25 cellular contexts compared by ENCODE assay signal in the genomic region with DNA sequence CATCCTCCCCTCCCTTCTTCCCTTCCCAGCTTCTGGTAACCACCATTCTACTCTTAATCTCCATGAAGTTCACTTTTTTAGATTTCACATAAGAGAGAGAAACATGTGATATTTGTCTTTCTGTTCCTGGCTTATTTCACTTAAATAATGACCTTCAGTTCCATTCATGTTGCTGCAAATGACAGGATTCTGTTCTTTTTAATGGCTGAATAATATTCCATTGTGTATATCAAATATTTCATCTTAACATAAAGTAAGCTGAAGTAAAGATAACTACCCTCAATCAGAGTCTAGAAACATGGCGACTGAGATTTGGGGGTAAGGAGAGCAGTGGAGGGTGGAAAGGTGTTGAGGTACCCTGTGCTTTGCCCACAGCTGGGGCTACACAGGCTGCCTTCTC.
DNase-seq lines count a peak whose midpoint lies in the region; ATAC-seq and TF ChIP-seq lines count a peak whose summit lies in the region.
"Had no signal": no experiment of that assay in that cellular context is flagged by ENCODE, and none has a peak within 500 bp of the region (broad histone marks: within the 10 kb centered on the region; RNA-seq: fewer than 3 reads in every experiment).

No MANE protein-coding gene starts in this region.

- no peak overlapping the region for H3K27ac ChIP-seq in GM23338 (ENCODE audit: low read depth)
- H3K27ac ChIP-seq: cardiac muscle cell, neural progenitor cell, tibial artery had no signal

- no peak for ATAC-seq in GM23338
- ATAC-seq in activated naive CD8-positive, alpha-beta T cell treated with anti-CD3 and anti-CD28 coated beads, Interleukin-2, amount 50 U/mL, for 24 hours: no peak
- ATAC-seq in stimulated activated effector memory CD8-positive, alpha-beta T cell treated with anti-CD3 and anti-CD28 coated beads, Interleukin-12 subunit alpha, Interleukin-12 subunit beta, amount 100 ng/mL, for 72 hours: no peak
- ATAC-seq: gastroesophageal sphincter, K562, left ventricle myocardium superior had no signal

- H3F3A ChIP-seq in GM23338 (replicated peaks; ENCODE audit: low read depth): no peaks in the 10 kb centered on the region

- H3K4me3 ChIP-seq in GM23338: no peak overlapping the region
- H3K4me3 ChIP-seq: cardiac muscle cell, gastroesophageal sphincter, GM12878, K562, neural progenitor cell, tibial artery had no signal

- no peaks in the 10 kb centered on the region for H3K27me3 Mint-ChIP-seq in activated CD4-positive, alpha-beta T cell treated with anti-CD3 and anti-CD28 coated beads, Interleukin-2, amount 10 ng/mL, durations not matched to agents 24 days and 14 days
- peaks cover 6% of the 10 kb centered on the region for H3K27me3 Mint-ChIP-seq in GM23338 (ENCODE audit: insufficient read depth, low read depth, poor library complexity)
- no peaks in the 10 kb centered on the region for H3K27me3 Mint-ChIP-seq in activated naive CD8-positive, alpha-beta T cell treated with anti-CD3 and anti-CD28 coated beads, Interleukin-2, amount 50 U/mL, for 24 hours
- peaks cover 4% of the 10 kb centered on the region for H3K27me3 Mint-ChIP-seq in glutamatergic neuron (ENCODE audit: unreplicated experiment)

- H3K4me2 ChIP-seq in GM23338: no peak overlapping the region
- H3K4me2 ChIP-seq: neural progenitor cell had no signal

- no peak for TF ChIP-seq CTCF in GM23338 (conservative IDR thresholded peaks at IDR 0.05; ENCODE audit: low read depth in 2 of 2)
- TF ChIP-seq CTCF in glutamatergic neuron (IDR thresholded peaks at IDR 0.05; ENCODE audit: partially characterized antibody, unreplicated experiment): no peak

- DNase-seq in activated CD4-positive, alpha-beta T cell treated with anti-CD3 and anti-CD28 coated beads, Interleukin-2, amount 10 ng/mL, durations not matched to agents 24 days and 14 days: no peak
- DNase-seq in activated CD4-positive, alpha-beta T cell treated with anti-CD3 and anti-CD28 coated beads, Interleukin-2, amount 50 U/mL, for 4 hours: no peak
- DNase-seq in GM23338 (ENCODE audit: low spot score) (no peak), glutamatergic neuron (no peak), GM19240 (ENCODE audit: insufficient read length, low spot score) (no peak), CD1c-positive myeloid dendritic cell (ENCODE audit: extremely low spot score) (no peak)
- no peak for DNase-seq in activated naive CD8-positive, alpha-beta T cell treated with anti-CD3 and anti-CD28 coated beads, Interleukin-2, amount 50 U/mL, for 24 hours
- no peak for DNase-seq in stimulated activated effector memory CD8-positive, alpha-beta T cell treated with anti-CD3 and anti-CD28 coated beads, Interleukin-12 subunit alpha, Interleukin-12 subunit beta, amount 100 ng/mL, for 72 hours (ENCODE audit: low spot score in 2 of 2)
- DNase-seq: activated CD8-positive, alpha-beta memory T cell treated with anti-CD3 and anti-CD28 coated beads, Interleukin-2, amount 50 U/mL, for 4 hours; AML-193; Caco-2; cortex of kidney; left ventricle myocardium superior; midbrain; NCI-H1436 treated with DMSO at 0.1 percent for 48 hours; NCI-H510A treated with DMSO at 0.1 percent for 48 hours; right cardiac atrium; SHP77; stimulated activated CD4-positive, alpha-beta T cell treated with anti-CD3 and anti-CD28 coated beads, Interleukin-12 subunit alpha, Interleukin-12 subunit beta, amount 100 ng/mL, for 4 hours; tibial artery had no signal

- H2AFZ ChIP-seq in GM23338: peak overlapping the region; percentile 94; the same call in 1 of the 2 replicates

- no peak overlapping the region for H3K4me3 Mint-ChIP-seq in activated CD4-positive, alpha-beta T cell treated with anti-CD3 and anti-CD28 coated beads, Interleukin-2, amount 10 ng/mL, durations not matched to agents 24 days and 14 days
- H3K4me3 Mint-ChIP-seq in GM23338: no peak overlapping the region
- no peak overlapping the region for H3K4me3 Mint-ChIP-seq in activated naive CD8-positive, alpha-beta T cell treated with anti-CD3 and anti-CD28 coated beads, Interleukin-2, amount 50 U/mL, for 24 hours
- H3K4me3 Mint-ChIP-seq in stimulated activated effector memory CD8-positive, alpha-beta T cell treated with anti-CD3 and anti-CD28 coated beads, Interleukin-12 subunit alpha, Interleukin-12 subunit beta, amount 100 ng/mL, for 72 hours: no peak overlapping the region
- H3K4me3 Mint-ChIP-seq in glutamatergic neuron (ENCODE audit: unreplicated experiment): no peak overlapping the region
- H3K4me3 Mint-ChIP-seq: neural progenitor cell had no signal

- H3K27ac Mint-ChIP-seq in activated CD4-positive, alpha-beta T cell treated with anti-CD3 and anti-CD28 coated beads, Interleukin-2, amount 10 ng/mL, durations not matched to agents 24 days and 14 days: peak overlapping the region; percentile 83
- H3K27ac Mint-ChIP-seq in GM23338 (no peak overlapping the region), glutamatergic neuron (ENCODE audit: unreplicated experiment) (no peak overlapping the region)
- H3K27ac Mint-ChIP-seq in activated naive CD8-positive, alpha-beta T cell treated with anti-CD3 and anti-CD28 coated beads, Interleukin-2, amount 50 U/mL, for 24 hours: peak overlapping the region; percentile 79
- H3K27ac Mint-ChIP-seq in stimulated activated effector memory CD8-positive, alpha-beta T cell treated with anti-CD3 and anti-CD28 coated beads, Interleukin-12 subunit alpha, Interleukin-12 subunit beta, amount 100 ng/mL, for 72 hours: peak overlapping the region; percentile 46
- H3K27ac Mint-ChIP-seq: neural progenitor cell had no signal

- H4K20me1 ChIP-seq in GM23338 (replicated peaks; ENCODE audit: insufficient read depth): no peaks in the 10 kb centered on the region

- peaks cover 4% of the 10 kb centered on the region for H3K9me3 Mint-ChIP-seq in activated CD4-positive, alpha-beta T cell treated with anti-CD3 and anti-CD28 coated beads, Interleukin-2, amount 10 ng/mL, durations not matched to agents 24 days and 14 days
- no peaks in the 10 kb centered on the region for H3K9me3 Mint-ChIP-seq in GM23338
- H3K9me3 Mint-ChIP-seq in activated naive CD8-positive, alpha-beta T cell treated with anti-CD3 and anti-CD28 coated beads, Interleukin-2, amount 50 U/mL, for 24 hours: peaks cover 5% of the 10 kb centered on the region
- H3K9me3 Mint-ChIP-seq in stimulated activated effector memory CD8-positive, alpha-beta T cell treated with anti-CD3 and anti-CD28 coated beads, Interleukin-12 subunit alpha, Interleukin-12 subunit beta, amount 100 ng/mL, for 72 hours: no peaks in the 10 kb centered on the region
- peaks cover 2% of the 10 kb centered on the region for H3K9me3 Mint-ChIP-seq in glutamatergic neuron (ENCODE audit: unreplicated experiment)
- H3K9me3 Mint-ChIP-seq: neural progenitor cell had no signal

- H3K36me3 Mint-ChIP-seq in activated CD4-positive, alpha-beta T cell treated with anti-CD3 and anti-CD28 coated beads, Interleukin-2, amount 10 ng/mL, durations not matched to agents 24 days and 14 days (ENCODE audit: low read depth): peaks cover 3% of the 10 kb centered on the region
- H3K36me3 Mint-ChIP-seq in GM23338 (ENCODE audit: low read depth): no peaks in the 10 kb centered on the region; the same call in 2 of the 3 replicates
- no peaks in the 10 kb centered on the region for H3K36me3 Mint-ChIP-seq in activated naive CD8-positive, alpha-beta T cell treated with anti-CD3 and anti-CD28 coated beads, Interleukin-2, amount 50 U/mL, for 24 hours (ENCODE audit: low read depth)
- H3K36me3 Mint-ChIP-seq in stimulated activated effector memory CD8-positive, alpha-beta T cell treated with anti-CD3 and anti-CD28 coated beads, Interleukin-12 subunit alpha, Interleukin-12 subunit beta, amount 100 ng/mL, for 72 hours: no peaks in the 10 kb centered on the region
- no peaks in the 10 kb centered on the region for H3K36me3 Mint-ChIP-seq in glutamatergic neuron (ENCODE audit: unreplicated experiment)
- H3K36me3 Mint-ChIP-seq: neural progenitor cell had no signal

- H3K9me2 ChIP-seq in GM23338 (ENCODE audit: insufficient read depth): no peaks in the 10 kb centered on the region

- H3K27me3 ChIP-seq in GM23338 (ENCODE audit: insufficient read depth): no peaks in the 10 kb centered on the region
- H3K27me3 ChIP-seq: gastroesophageal sphincter, neural progenitor cell, tibial artery had no signal

- H3K36me3 ChIP-seq in GM23338 (ENCODE audit: insufficient read depth): no peaks in the 10 kb centered on the region
- H3K36me3 ChIP-seq: cardiac muscle cell, gastroesophageal sphincter, neural progenitor cell, tibial artery had no signal

- intact Hi-C loops in activated CD4-positive, alpha-beta T cell treated with anti-CD3 and anti-CD28 coated beads, Interleukin-2, amount 10 ng/mL, durations not matched to agents 24 days and 14 days (cut with micrococcal nuclease): no loop called here

- H3K79me2 ChIP-seq in GM23338 (replicated peaks; ENCODE audit: insufficient read depth): no peaks in the 10 kb centered on the region

- H3K4me1 ChIP-seq in GM23338 (ENCODE audit: insufficient read depth): peaks cover 19% of the 10 kb centered on the region
- H3K4me1 ChIP-seq: tibial artery had no signal

- peaks cover 52% of the 10 kb centered on the region for H3K4me1 Mint-ChIP-seq in activated CD4-positive, alpha-beta T cell treated with anti-CD3 and anti-CD28 coated beads, Interleukin-2, amount 10 ng/mL, durations not matched to agents 24 days and 14 days
- peaks cover 21% of the 10 kb centered on the region for H3K4me1 Mint-ChIP-seq in GM23338
- H3K4me1 Mint-ChIP-seq in activated naive CD8-positive, alpha-beta T cell treated with anti-CD3 and anti-CD28 coated beads, Interleukin-2, amount 50 U/mL, for 24 hours: peaks cover 22% of the 10 kb centered on the region
- H3K4me1 Mint-ChIP-seq in stimulated activated effector memory CD8-positive, alpha-beta T cell treated with anti-CD3 and anti-CD28 coated beads, Interleukin-12 subunit alpha, Interleukin-12 subunit beta, amount 100 ng/mL, for 72 hours: peaks cover 24% of the 10 kb centered on the region
- H3K4me1 Mint-ChIP-seq in glutamatergic neuron (ENCODE audit: low read depth, unreplicated experiment): peaks cover 20% of the 10 kb centered on the region

TF ChIP-seq in GM23338, 12 proteins besides CTCF, POLR2A, EP300 and RAD21 (continues in another document):
- TF ChIP-seq CREB1 (CRISPR knock-in tag; IDR thresholded peaks at IDR 0.05; ENCODE audit: low read depth) (no peak), POLR2AphosphoS5 (IDR thresholded peaks at IDR 0.05; ENCODE audit: low read depth) (no peak), EZH2 (IDR thresholded peaks at IDR 0.05; ENCODE audit: low read depth, unreplicated experiment) (no peak)

Comparison
In these comparisons a context has a peak if more than half of its experiments do, and no peak if none do; other contexts are left out.
1. H3K27ac Mint-ChIP-seq: peak in activated CD4-positive, alpha-beta T cell treated with anti-CD3 and anti-CD28 coated beads, Interleukin-2, amount 10 ng/mL, durations not matched to agents 24 days and 14 days (single experiment), activated naive CD8-positive, alpha-beta T cell treated with anti-CD3 and anti-CD28 coated beads, Interleukin-2, amount 50 U/mL, for 24 hours (single experiment) and stimulated activated effector memory CD8-positive, alpha-beta T cell treated with anti-CD3 and anti-CD28 coated beads, Interleukin-12 subunit alpha, Interleukin-12 subunit beta, amount 100 ng/mL, for 72 hours (single experiment); none in GM23338 (single experiment) and glutamatergic neuron (single experiment).